11 cellular contexts compared by ENCODE assay signal in genomic region chr4:21888195-21888976, GRCh38.
DNase-seq lines count a peak whose midpoint lies in the region; ATAC-seq, FAIRE-seq and TF ChIP-seq lines count a peak whose summit lies in the region.
"Had no signal": no experiment of that assay in that cellular context is flagged by ENCODE, and none has a peak within 500 bp of the region (broad histone marks: within the 10 kb centered on the region; RNA-seq: fewer than 3 reads in every experiment).

No MANE protein-coding gene starts in this region.

- H3K4me3 ChIP-seq in AG04449 (ENCODE audit: low read depth, low read length) (no peak overlapping the region), endothelial cell of umbilical vein (replicated peaks in 1 of 3; ENCODE audit: insufficient read depth in 1 of 3, low read depth in 1 of 3, low read length in 3 of 3) (no peak overlapping the region), endodermal cell (ENCODE audit: low read length) (no peak overlapping the region)
- H3K4me3 ChIP-seq: transverse colon had no signal

- H3K27ac Mint-ChIP-seq in endodermal cell = no peak overlapping the region

- CTCF ChIA-PET in AG04449 (lab: Yijun Ruan, JAX) (interaction anchor here (0.6 kb wide), 1 partner anchor 98 kb away, joined by 3 read pairs; no protein-coding TSS in a partner anchor), endothelial cell of umbilical vein (lab: Charles Lee) (no interaction called here)

- dilution Hi-C loops in endothelial cell of umbilical vein (cut with MboI; ENCODE audit: extremely low pct_ligation_motif_present, low sequenced_read_pairs) = no loop called here

- H2AFZ ChIP-seq in endothelial cell of umbilical vein (ENCODE audit: low read depth, low read length) = no peak overlapping the region

- H3K9me3 ChIP-seq in endothelial cell of umbilical vein (replicated peaks; ENCODE audit: control insufficient read depth, insufficient read depth, low read length) (no peaks in the 10 kb centered on the region), endodermal cell (ENCODE audit: control insufficient read depth, low read length) (no peaks in the 10 kb centered on the region)
- H3K9me3 ChIP-seq: transverse colon had no signal

- no peaks in the 10 kb centered on the region for H3K79me2 ChIP-seq in endothelial cell of umbilical vein (ENCODE audit: control insufficient read depth, insufficient read depth, low read length)

- H3K9me3 Mint-ChIP-seq in endodermal cell = no peaks in the 10 kb centered on the region

- DNase-seq in AG04449 (ENCODE audit: low read depth, low spot score) (peak; percentile 65), HS-5 (ENCODE audit: low read depth) (peak; percentile 85), endothelial cell of umbilical vein (ENCODE audit: low read depth, low spot score) (no peak), T-helper 2 cell (no peak), endodermal cell (no peak), caudate nucleus (lab: John Stamatoyannopoulos, UW) (no peak), NCI-H2196 (lab: John Stamatoyannopoulos, UW; ENCODE audit: unreplicated experiment) (no peak)
- DNase-seq: DMS153, right cardiac atrium, transverse colon had no signal

- no peaks in the 10 kb centered on the region for H3K4me1 Mint-ChIP-seq in endodermal cell

- no peak overlapping the region for H3K4me3 Mint-ChIP-seq in endodermal cell

- no peak for FAIRE-seq in endothelial cell of umbilical vein (lab: Jason Lieb, UNC)

- BruUV-seq in endothelial cell of umbilical vein (replicated peaks; lab: Mats Ljungman, UMichigan) = no TSS peak

- no peaks in the 10 kb centered on the region for H3K36me3 ChIP-seq in endothelial cell of umbilical vein (ENCODE audit: control insufficient read depth in 2 of 2, extremely low read depth in 1 of 2, insufficient read depth in 2 of 2, low read length in 2 of 2)
- no peaks in the 10 kb centered on the region for H3K36me3 ChIP-seq in endodermal cell (ENCODE audit: control insufficient read depth, insufficient read depth, low read length)
- H3K36me3 ChIP-seq: transverse colon had no signal

- no peaks in the 10 kb centered on the region for H4K20me1 ChIP-seq in endothelial cell of umbilical vein (replicated peaks; ENCODE audit: control insufficient read depth, extremely low read depth, insufficient read depth, low read length)

- H3K27me3 ChIP-seq in endothelial cell of umbilical vein (ENCODE audit: control insufficient read depth in 2 of 2, insufficient read depth in 2 of 2, low read length in 2 of 2) (no peaks in the 10 kb centered on the region), endodermal cell (ENCODE audit: control insufficient read depth, insufficient read depth, low read length, poor library complexity, severe bottlenecking) (no peaks in the 10 kb centered on the region)
- H3K27me3 ChIP-seq: transverse colon had no signal

- WGBS in endodermal cell (ENCODE audit: insufficient coverage in 1 of 2, insufficient read length in 1 of 2), 2 experiments = 86% methylated on average over 2 to 3 of the region's 3 CpGs

- POLR2A ChIA-PET in AG04449 (lab: Yijun Ruan, JAX) = no interaction called here
- POLR2A ChIA-PET in endothelial cell of umbilical vein (lab: Charles Lee) = no interaction called here

- no peaks in the 10 kb centered on the region for H3K9me1 ChIP-seq in endothelial cell of umbilical vein (replicated peaks; ENCODE audit: control insufficient read depth, extremely low read depth, insufficient read depth, low read length)

- H3K27me3 Mint-ChIP-seq in endodermal cell (ENCODE audit: insufficient read depth) = no peaks in the 10 kb centered on the region

- intact Hi-C loops in endothelial cell of umbilical vein (cut with micrococcal nuclease) = no loop called here

- H3K4me2 ChIP-seq in endothelial cell of umbilical vein (ENCODE audit: insufficient read depth, low read length) = no peak overlapping the region

- ATAC-seq in GM21360 (IDR thresholded peaks at IDR 0.05; ENCODE audit: unreplicated experiment) = peak; percentile 65
- ATAC-seq: right cardiac atrium had no signal

- no peak overlapping the region for H3K27ac ChIP-seq in endothelial cell of umbilical vein (ENCODE audit: insufficient read depth, low read depth, low read length)
- H3K27ac ChIP-seq in endodermal cell (ENCODE audit: low read depth, low read length) = no peak overlapping the region
- no peak overlapping the region for H3K27ac ChIP-seq in caudate nucleus (ENCODE audit: low read depth, low read length)
- H3K27ac ChIP-seq: transverse colon had no signal

- TF ChIP-seq POLR2A in endothelial cell of umbilical vein (IDR thresholded peaks at IDR 0.05; ENCODE audit: low read depth, low read length) = no peak

- H3K4me1 ChIP-seq in endothelial cell of umbilical vein (ENCODE audit: control insufficient read depth, extremely low read depth, insufficient read depth, low read length) = no peaks in the 10 kb centered on the region
- H3K4me1 ChIP-seq in endodermal cell (ENCODE audit: control insufficient read depth, insufficient read depth, low read length) = no peaks in the 10 kb centered on the region
- H3K4me1 ChIP-seq: transverse colon had no signal

- H3K36me3 Mint-ChIP-seq in endodermal cell (ENCODE audit: low read depth) = no peaks in the 10 kb centered on the region

- H3K9ac ChIP-seq in endothelial cell of umbilical vein (replicated peaks; ENCODE audit: extremely low read depth, insufficient read depth, low read length) (no peak overlapping the region), endodermal cell (ENCODE audit: extremely low read depth, low read length, poor library complexity, severe bottlenecking) (no peak overlapping the region)

- TF ChIP-seq CTCF in AG04449 (IDR thresholded peaks at IDR 0.05; ENCODE audit: insufficient read depth, low read length, missing control alignments) (no peak), endothelial cell of umbilical vein (IDR thresholded peaks at IDR 0.05; ENCODE audit: extremely low read depth in 1 of 2, insufficient read depth in 1 of 2, low read depth in 1 of 2, low read length in 2 of 2) (no peak), endodermal cell (conservative IDR thresholded peaks at IDR 0.05) (no peak)

TF ChIP-seq in endothelial cell of umbilical vein, 7 proteins besides CTCF, POLR2A, EP300 and RAD21:
- TF ChIP-seq FOS (IDR thresholded peaks at IDR 0.05; ENCODE audit: borderline replicate concordance, insufficient read depth, low read length) = peak; percentile 39
- TF ChIP-seq JUN (IDR thresholded peaks at IDR 0.05; ENCODE audit: borderline replicate concordance, insufficient read depth, insufficient read length, low read depth) = no peak
- no peak for TF ChIP-seq POLR2AphosphoS5 (IDR thresholded peaks at IDR 0.05; ENCODE audit: insufficient read depth, low read depth, low read length)
- TF ChIP-seq, protein P1, sequence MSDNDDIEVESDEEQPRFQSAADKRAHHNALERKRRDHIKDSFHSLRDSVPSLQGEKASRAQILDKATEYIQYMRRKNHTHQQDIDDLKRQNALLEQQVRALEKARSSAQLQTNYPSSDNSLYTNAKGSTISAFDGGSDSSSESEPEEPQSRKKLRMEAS (IDR thresholded peaks at IDR 0.05; ENCODE audit: insufficient read depth, insufficient read length) = no peak
- TF ChIP-seq GATA2 (IDR thresholded peaks at IDR 0.05; ENCODE audit: insufficient read depth, insufficient read length, low read depth, low read length) = no peak
- no peak for TF ChIP-seq EZH2 (IDR thresholded peaks at IDR 0.05; ENCODE audit: borderline replicate concordance, low read depth, low read length, severe bottlenecking)

Comparison
In these comparisons a context has a peak if more than half of its experiments do, and no peak if none do; other contexts are left out.
1. DNase-seq: peak in AG04449 (single experiment) and HS-5 (single experiment); none in endothelial cell of umbilical vein (single experiment), T-helper 2 cell (0 of 5), endodermal cell (single experiment), caudate nucleus (0 of 61) and NCI-H2196 (single experiment).